ENCODE assay signal across 1 cellular context in genomic region chr16:84836234-84836647, GRCh38.
TF ChIP-seq lines count a peak whose summit lies in the region.

No MANE protein-coding gene starts in this region.

TF ChIP-seq in IMR-90, 13 proteins besides CTCF, POLR2A, EP300 and RAD21 (continued from another document):
- TF ChIP-seq USF2 (IDR thresholded peaks at IDR 0.05; ENCODE audit: low read depth, low read length) (peak; percentile 84), CEBPB (IDR thresholded peaks at IDR 0.05; ENCODE audit: low read depth, low read length) (peak; percentile 15; the same call in 1 of the 2 replicates), MXI1 (IDR thresholded peaks at IDR 0.05; ENCODE audit: borderline replicate concordance, low read depth, low read length) (peak; percentile 75), BHLHE40 (IDR thresholded peaks at IDR 0.05; ENCODE audit: low read depth, low read length) (peak; percentile 61), SMC3 (IDR thresholded peaks at IDR 0.05; ENCODE audit: low read depth, low read length) (peak; percentile 16), MAZ (IDR thresholded peaks at IDR 0.05; ENCODE audit: borderline replicate concordance, low read depth, low read length) (peak; percentile 74; the same call in 1 of the 2 replicates), RCOR1 (IDR thresholded peaks at IDR 0.05; ENCODE audit: insufficient replicate concordance, low read length) (no peak), MAFK (IDR thresholded peaks at IDR 0.05; ENCODE audit: low read depth, low read length) (no peak), CHD1 (IDR thresholded peaks at IDR 0.05; ENCODE audit: low read depth, low read length) (0 out of 2 replicates have a peak, but pooled peaks have one; percentile 29), FOS (IDR thresholded peaks at IDR 0.05; ENCODE audit: low read depth, low read length) (peak; percentile 89), NFE2L2 (IDR thresholded peaks at IDR 0.05; ENCODE audit: low read depth, low read length) (0 out of 2 replicates have a peak, but pooled peaks have one; percentile 33), RFX5 (IDR thresholded peaks at IDR 0.05; ENCODE audit: low read depth, low read length) (no peak)
